In genomic region chr17:75110307-75110937, GRCh38 we compare ENCODE assay signal across 1 cellular context.
TF ChIP-seq lines count a peak whose summit lies in the region.

No MANE protein-coding gene starts in this region.

TF ChIP-seq in GM23338, 12 proteins besides CTCF, POLR2A, EP300 and RAD21 (continued from another document):
- TF ChIP-seq, protein P1, sequence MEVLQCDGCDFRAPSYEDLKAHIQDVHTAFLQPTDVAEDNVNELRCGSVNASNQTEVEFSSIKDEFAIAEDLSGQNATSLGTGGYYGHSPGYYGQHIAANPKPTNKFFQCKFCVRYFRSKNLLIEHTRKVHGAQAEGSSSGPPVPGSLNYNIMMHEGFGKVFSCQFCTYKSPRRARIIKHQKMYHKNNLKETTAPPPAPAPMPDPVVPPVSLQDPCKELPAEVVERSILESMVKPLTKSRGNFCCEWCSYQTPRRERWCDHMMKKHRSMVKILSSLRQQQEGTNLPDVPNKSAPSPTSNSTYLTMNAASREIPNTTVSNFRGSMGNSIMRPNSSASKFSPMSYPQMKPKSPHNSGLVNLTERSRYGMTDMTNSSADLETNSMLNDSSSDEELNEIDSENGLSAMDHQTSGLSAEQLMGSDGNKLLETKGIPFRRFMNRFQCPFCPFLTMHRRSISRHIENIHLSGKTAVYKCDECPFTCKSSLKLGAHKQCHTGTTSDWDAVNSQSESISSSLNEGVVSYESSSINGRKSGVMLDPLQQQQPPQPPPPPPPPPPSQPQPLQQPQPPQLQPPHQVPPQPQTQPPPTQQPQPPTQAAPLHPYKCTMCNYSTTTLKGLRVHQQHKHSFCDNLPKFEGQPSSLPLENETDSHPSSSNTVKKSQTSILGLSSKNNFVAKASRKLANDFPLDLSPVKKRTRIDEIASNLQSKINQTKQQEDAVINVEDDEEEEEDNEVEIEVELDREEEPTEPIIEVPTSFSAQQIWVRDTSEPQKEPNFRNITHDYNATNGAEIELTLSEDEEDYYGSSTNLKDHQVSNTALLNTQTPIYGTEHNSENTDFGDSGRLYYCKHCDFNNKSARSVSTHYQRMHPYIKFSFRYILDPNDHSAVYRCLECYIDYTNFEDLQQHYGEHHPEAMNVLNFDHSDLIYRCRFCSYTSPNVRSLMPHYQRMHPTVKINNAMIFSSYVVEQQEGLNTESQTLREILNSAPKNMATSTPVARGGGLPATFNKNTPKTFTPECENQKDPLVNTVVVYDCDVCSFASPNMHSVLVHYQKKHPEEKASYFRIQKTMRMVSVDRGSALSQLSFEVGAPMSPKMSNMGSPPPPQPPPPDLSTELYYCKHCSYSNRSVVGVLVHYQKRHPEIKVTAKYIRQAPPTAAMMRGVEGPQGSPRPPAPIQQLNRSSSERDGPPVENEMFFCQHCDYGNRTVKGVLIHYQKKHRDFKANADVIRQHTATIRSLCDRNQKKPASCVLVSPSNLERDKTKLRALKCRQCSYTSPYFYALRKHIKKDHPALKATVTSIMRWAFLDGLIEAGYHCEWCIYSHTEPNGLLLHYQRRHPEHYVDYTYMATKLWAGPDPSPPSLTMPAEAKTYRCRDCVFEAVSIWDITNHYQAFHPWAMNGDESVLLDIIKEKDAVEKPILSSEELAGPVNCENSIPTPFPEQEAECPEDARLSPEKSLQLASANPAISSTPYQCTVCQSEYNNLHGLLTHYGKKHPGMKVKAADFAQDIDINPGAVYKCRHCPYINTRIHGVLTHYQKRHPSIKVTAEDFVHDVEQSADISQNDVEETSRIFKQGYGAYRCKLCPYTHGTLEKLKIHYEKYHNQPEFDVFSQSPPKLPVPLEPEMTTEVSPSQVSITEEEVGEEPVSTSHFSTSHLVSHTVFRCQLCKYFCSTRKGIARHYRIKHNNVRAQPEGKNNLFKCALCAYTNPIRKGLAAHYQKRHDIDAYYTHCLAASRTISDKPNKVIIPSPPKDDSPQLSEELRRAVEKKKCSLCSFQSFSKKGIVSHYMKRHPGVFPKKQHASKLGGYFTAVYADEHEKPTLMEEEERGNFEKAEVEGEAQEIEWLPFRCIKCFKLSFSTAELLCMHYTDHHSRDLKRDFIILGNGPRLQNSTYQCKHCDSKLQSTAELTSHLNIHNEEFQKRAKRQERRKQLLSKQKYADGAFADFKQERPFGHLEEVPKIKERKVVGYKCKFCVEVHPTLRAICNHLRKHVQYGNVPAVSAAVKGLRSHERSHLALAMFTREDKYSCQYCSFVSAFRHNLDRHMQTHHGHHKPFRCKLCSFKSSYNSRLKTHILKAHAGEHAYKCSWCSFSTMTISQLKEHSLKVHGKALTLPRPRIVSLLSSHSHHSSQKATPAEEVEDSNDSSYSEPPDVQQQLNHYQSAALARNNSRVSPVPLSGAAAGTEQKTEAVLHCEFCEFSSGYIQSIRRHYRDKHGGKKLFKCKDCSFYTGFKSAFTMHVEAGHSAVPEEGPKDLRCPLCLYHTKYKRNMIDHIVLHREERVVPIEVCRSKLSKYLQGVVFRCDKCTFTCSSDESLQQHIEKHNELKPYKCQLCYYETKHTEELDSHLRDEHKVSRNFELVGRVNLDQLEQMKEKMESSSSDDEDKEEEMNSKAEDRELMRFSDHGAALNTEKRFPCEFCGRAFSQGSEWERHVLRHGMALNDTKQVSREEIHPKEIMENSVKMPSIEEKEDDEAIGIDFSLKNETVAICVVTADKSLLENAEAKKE (CRISPR knock-in tag; IDR thresholded peaks at IDR 0.05), result no peak
- no peak for TF ChIP-seq CREB1 (CRISPR knock-in tag; IDR thresholded peaks at IDR 0.05; ENCODE audit: low read depth)
- TF ChIP-seq EZH2 (IDR thresholded peaks at IDR 0.05; ENCODE audit: low read depth, unreplicated experiment), result no peak
- no peak for TF ChIP-seq ETS1 (IDR thresholded peaks at IDR 0.05)
- TF ChIP-seq NANOG (IDR thresholded peaks at IDR 0.05; ENCODE audit: borderline replicate concordance), result no peak
- no peak for TF ChIP-seq EZH2phosphoT487 (IDR thresholded peaks at IDR 0.05; ENCODE audit: unreplicated experiment)
- TF ChIP-seq STAT1 (IDR thresholded peaks at IDR 0.05; ENCODE audit: unreplicated experiment), result no peak
